ENCODE assay signal across 17 cellular contexts in the genomic region with DNA sequence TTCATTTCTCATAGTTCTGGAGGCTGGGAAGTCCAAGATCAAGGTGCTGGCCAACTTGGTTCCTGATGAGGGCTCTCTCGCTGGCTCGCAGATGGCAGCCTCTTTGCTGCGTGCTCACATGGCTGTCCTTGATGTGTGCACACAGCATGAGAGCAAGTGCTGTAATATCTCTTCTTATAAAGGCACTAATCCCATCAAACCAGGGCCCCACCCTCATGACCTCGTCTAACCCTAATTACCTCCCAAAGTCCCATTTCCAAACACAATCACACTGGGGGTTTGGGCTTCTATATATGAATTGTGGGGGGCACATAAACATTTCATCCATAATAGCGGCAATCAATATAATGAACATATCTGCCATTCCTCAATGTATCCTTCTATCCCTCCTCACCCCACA.
"Had no signal": no experiment of that assay in that cellular context is flagged by ENCODE, and none has a peak within 500 bp of the region (broad histone marks: within the 10 kb centered on the region; RNA-seq: fewer than 3 reads in every experiment).

No MANE protein-coding gene starts in this region.

- H3K36me3 ChIP-seq: left ventricle myocardium inferior, lower lobe of right lung, neutrophil had no signal

- H3K36me3 Mint-ChIP-seq: immature natural killer cell; stimulated activated memory B cell treated with anti-CD40 and anti-IgM and Interleukin-4, amounts not matched to agents 10 μg/mL and 1 μg/mL and 100 μg/mL, for 72 hours had no signal

- H3K4me1 ChIP-seq: foreskin keratinocyte, left ventricle myocardium inferior, lower lobe of right lung had no signal

- H3K27me3 ChIP-seq: foreskin keratinocyte, neutrophil had no signal

- H3K27ac ChIP-seq: foreskin keratinocyte, left ventricle myocardium inferior, lower lobe of right lung, neutrophil had no signal

- H3K4me1 Mint-ChIP-seq: immature natural killer cell; naive thymus-derived CD4-positive, alpha-beta T cell; nephron progenitor cell; stimulated activated memory B cell treated with anti-CD40 and anti-IgM and Interleukin-4, amounts not matched to agents 10 μg/mL and 1 μg/mL and 100 μg/mL, for 72 hours had no signal

- ATAC-seq: foreskin keratinocyte; left cardiac atrium; lower lobe of right lung; naive thymus-derived CD4-positive, alpha-beta T cell; right cardiac atrium; stimulated activated memory B cell treated with anti-CD40 and anti-IgM and Interleukin-4, amounts not matched to agents 10 μg/mL and 1 μg/mL and 100 μg/mL, for 72 hours had no signal

- H3K4me3 Mint-ChIP-seq: dendritic cell treated with granulocyte-macrophage colony-stimulating factor and Interleukin-4, amounts not matched to agents 40 ng/mL and 50 ng/mL, for 4 days; immature natural killer cell; naive thymus-derived CD4-positive, alpha-beta T cell; nephron progenitor cell; stimulated activated memory B cell treated with anti-CD40 and anti-IgM and Interleukin-4, amounts not matched to agents 10 μg/mL and 1 μg/mL and 100 μg/mL, for 72 hours had no signal

- H3K4me3 ChIP-seq: left ventricle myocardium inferior, lower lobe of right lung had no signal

- H3K27me3 Mint-ChIP-seq: stimulated activated memory B cell treated with anti-CD40 and anti-IgM and Interleukin-4, amounts not matched to agents 10 μg/mL and 1 μg/mL and 100 μg/mL, for 72 hours had no signal

- H3K9me3 ChIP-seq: neutrophil had no signal

- H3K27ac Mint-ChIP-seq: dendritic cell treated with granulocyte-macrophage colony-stimulating factor and Interleukin-4, amounts not matched to agents 40 ng/mL and 50 ng/mL, for 4 days; immature natural killer cell; naive thymus-derived CD4-positive, alpha-beta T cell; nephron progenitor cell; stimulated activated memory B cell treated with anti-CD40 and anti-IgM and Interleukin-4, amounts not matched to agents 10 μg/mL and 1 μg/mL and 100 μg/mL, for 72 hours had no signal

- DNase-seq: erythroblast; foreskin keratinocyte; immature natural killer cell; kidney; left cardiac atrium; left ventricle myocardium inferior; lower lobe of right lung; mesenchymal stem cell; naive thymus-derived CD4-positive, alpha-beta T cell; nephron progenitor cell; posterior cingulate gyrus; stimulated activated CD4-positive, alpha-beta T cell treated with anti-CD3 and anti-CD28 coated beads, Interleukin-4, amount 100 ng/mL, for 24 hours; trophoblast cell had no signal
